ENCODE assay signal across 1 cellular context in the genomic region with DNA sequence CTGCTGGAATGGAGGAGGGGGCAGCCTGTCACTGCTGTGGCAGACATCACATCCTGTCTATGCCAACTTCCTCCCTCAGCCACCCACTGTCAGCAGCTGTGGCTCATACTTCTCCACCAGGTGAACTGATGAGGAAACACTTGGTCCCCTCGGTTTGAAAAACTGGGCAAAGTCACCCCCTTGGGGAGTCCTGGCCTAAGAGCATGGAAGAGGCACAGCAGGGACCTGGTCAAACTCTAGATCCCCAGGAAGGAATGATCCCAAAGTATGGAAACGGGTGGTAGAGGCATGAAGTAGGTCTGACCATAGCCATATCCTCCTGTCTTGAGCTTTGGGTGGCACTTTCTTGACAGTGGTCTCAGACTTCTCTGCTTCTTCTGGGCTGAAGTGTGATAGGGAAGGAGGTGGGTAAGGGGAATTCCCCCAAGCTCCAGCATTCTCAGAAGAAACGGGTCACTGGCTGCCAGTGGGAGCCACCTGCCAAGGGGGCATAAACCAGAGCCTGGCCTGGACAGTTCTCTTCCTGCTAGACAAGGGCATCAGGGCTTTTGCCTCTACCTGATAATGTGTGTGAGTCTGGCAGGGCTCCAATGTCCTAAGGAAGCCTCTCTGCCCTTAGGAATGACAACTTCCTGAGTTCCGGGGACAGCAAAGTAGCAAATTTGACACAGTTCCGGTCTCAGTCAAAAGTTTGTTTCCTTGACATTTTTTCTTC.
TF ChIP-seq lines count a peak whose summit lies in the region.

No MANE protein-coding gene starts in this region.

TF ChIP-seq in H1, 55 proteins besides CTCF, POLR2A, EP300 and RAD21 (continued from another document):
- TF ChIP-seq BACH1 (IDR thresholded peaks at IDR 0.05; ENCODE audit: low read length) = no peak
- no peak for TF ChIP-seq SUZ12 (IDR thresholded peaks at IDR 0.05; ENCODE audit: low read length)
- no peak for TF ChIP-seq POU5F1 (IDR thresholded peaks at IDR 0.05; ENCODE audit: low read depth, low read length)
- TF ChIP-seq, protein P1, sequence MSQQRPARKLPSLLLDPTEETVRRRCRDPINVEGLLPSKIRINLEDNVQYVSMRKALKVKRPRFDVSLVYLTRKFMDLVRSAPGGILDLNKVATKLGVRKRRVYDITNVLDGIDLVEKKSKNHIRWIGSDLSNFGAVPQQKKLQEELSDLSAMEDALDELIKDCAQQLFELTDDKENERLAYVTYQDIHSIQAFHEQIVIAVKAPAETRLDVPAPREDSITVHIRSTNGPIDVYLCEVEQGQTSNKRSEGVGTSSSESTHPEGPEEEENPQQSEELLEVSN (IDR thresholded peaks at IDR 0.05) = no peak
- TF ChIP-seq ASH2L (IDR thresholded peaks at IDR 0.05; ENCODE audit: low read length) = no peak
- no peak for TF ChIP-seq JUND (IDR thresholded peaks at IDR 0.05; ENCODE audit: low read length)
- TF ChIP-seq GTF2F1 (IDR thresholded peaks at IDR 0.05; ENCODE audit: borderline replicate concordance, low read depth, low read length) = no peak
- no peak for TF ChIP-seq TBP (IDR thresholded peaks at IDR 0.05; ENCODE audit: low read depth, low read length)
- TF ChIP-seq POLR2AphosphoS5 (IDR thresholded peaks at IDR 0.05; ENCODE audit: low read depth, low read length) = no peak
- TF ChIP-seq, protein P2, sequence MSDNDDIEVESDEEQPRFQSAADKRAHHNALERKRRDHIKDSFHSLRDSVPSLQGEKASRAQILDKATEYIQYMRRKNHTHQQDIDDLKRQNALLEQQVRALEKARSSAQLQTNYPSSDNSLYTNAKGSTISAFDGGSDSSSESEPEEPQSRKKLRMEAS (IDR thresholded peaks at IDR 0.05) = no peak
